ENCODE assay signal across 2 cellular contexts in genomic region chr7:130299909-130300308, GRCh38.
TF ChIP-seq lines count a peak whose summit lies in the region.

No MANE protein-coding gene starts in this region.

TF ChIP-seq in IMR-90, 13 proteins besides CTCF, POLR2A, EP300 and RAD21:
- TF ChIP-seq MAZ (IDR thresholded peaks at IDR 0.05; ENCODE audit: borderline replicate concordance, low read depth, low read length) (no peak), FOS (IDR thresholded peaks at IDR 0.05; ENCODE audit: low read depth, low read length) (no peak), CEBPB (IDR thresholded peaks at IDR 0.05; ENCODE audit: low read depth, low read length) (no peak)
- TF ChIP-seq, protein P1, sequence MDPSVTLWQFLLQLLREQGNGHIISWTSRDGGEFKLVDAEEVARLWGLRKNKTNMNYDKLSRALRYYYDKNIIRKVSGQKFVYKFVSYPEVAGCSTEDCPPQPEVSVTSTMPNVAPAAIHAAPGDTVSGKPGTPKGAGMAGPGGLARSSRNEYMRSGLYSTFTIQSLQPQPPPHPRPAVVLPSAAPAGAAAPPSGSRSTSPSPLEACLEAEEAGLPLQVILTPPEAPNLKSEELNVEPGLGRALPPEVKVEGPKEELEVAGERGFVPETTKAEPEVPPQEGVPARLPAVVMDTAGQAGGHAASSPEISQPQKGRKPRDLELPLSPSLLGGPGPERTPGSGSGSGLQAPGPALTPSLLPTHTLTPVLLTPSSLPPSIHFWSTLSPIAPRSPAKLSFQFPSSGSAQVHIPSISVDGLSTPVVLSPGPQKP (IDR thresholded peaks at IDR 0.05; ENCODE audit: borderline replicate concordance, low read depth, low read length) = no peak

TF ChIP-seq in neural cell, 6 proteins besides CTCF, POLR2A, EP300 and RAD21:
- TF ChIP-seq REST (IDR thresholded peaks at IDR 0.05; ENCODE audit: borderline replicate concordance) = no peak
- TF ChIP-seq TAF1 (IDR thresholded peaks at IDR 0.05; ENCODE audit: low read depth) = no peak
- TF ChIP-seq SMC3 (conservative IDR thresholded peaks at IDR 0.05; ENCODE audit: poor library complexity) = no peak
- TF ChIP-seq EZH2 (IDR thresholded peaks at IDR 0.05; ENCODE audit: borderline replicate concordance, insufficient read depth, low read length, poor library complexity, severe bottlenecking) = no peak
- TF ChIP-seq MXI1 (conservative IDR thresholded peaks at IDR 0.05; ENCODE audit: poor library complexity, severe bottlenecking) = no peak
- TF ChIP-seq POLR2AphosphoS5 (IDR thresholded peaks at IDR 0.05) = no peak
